In the genomic region with DNA sequence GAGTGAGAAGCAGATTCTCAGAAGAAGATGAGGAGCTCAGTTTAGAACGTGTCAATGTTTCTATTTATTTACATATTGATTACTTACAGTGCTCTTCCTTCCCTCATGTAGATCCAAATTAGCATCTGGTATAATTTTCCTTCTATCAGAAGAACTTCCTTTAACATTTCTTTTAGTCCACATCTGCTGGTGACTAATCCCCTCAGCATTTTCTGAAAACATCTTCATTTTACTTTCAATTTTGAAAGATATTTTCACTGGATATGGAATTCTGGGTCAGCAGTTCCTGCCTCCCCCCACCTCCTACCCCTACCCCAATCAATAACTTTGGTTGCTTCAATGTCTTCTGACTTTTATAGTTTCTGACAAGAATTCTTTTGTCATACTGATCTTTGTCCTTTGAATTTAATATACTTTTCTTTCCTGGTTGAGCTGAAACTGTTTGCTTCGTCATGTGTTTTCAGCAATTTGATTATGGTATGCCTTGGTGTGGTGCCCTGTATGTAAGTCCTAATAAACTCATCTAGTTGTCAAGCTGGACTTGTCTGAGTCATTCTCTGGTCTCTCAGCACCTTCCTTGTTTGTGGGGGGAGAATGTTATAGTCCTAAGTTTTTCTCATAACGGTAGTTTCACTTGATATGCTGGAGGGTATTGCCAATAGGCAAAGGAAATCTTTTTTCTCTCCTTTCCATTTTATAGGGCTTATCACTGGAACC, we compare ENCODE assay signal across 18 cellular contexts. TPM values are rescaled to one million over a fixed set of nuclear protein-coding genes. Genes with fewer than 3 reads are reported as not detected.
DNase-seq lines count a peak whose midpoint lies in the region; ATAC-seq, FAIRE-seq and TF ChIP-seq lines count a peak whose summit lies in the region.
"Had no signal": no experiment of that assay in that cellular context is flagged by ENCODE, and none has a peak within 500 bp of the region (broad histone marks: within the 10 kb centered on the region; RNA-seq: fewer than 3 reads in every experiment).

No MANE protein-coding gene starts in this region.

- H3K23ac ChIP-seq in IMR-90 (ENCODE audit: low read depth, low read length) = no peak overlapping the region

- H3K9me1 ChIP-seq in IMR-90 (ENCODE audit: insufficient read depth, low read length) = no peaks in the 10 kb centered on the region

- in situ Hi-C loops in IMR-90 (cut with MboI; ENCODE audit: low sequenced_read_pairs) = no loop called here

- POLR2A ChIA-PET in IMR-90 (lab: Charles Lee; ENCODE audit: unreplicated experiment) = no interaction called here

- H3K9me3 ChIP-seq in IMR-90 (ENCODE audit: control insufficient read depth, insufficient read depth, low read length) = no peaks in the 10 kb centered on the region
- H3K9me3 ChIP-seq in upper lobe of left lung = no peaks in the 10 kb centered on the region

- no peak overlapping the region for H2AK9ac ChIP-seq in IMR-90 (replicated peaks; ENCODE audit: low read depth, low read length, poor library complexity)

- no peak overlapping the region for H4K8ac ChIP-seq in IMR-90 (ENCODE audit: low read depth in 2 of 2, low read length in 2 of 2)

- intact Hi-C loops in IMR-90 (cut with micrococcal nuclease) (no loop called here), left colon (cut with DNase I, micrococcal nuclease) (no loop called here)

- TF ChIP-seq RAD21 in IMR-90 (IDR thresholded peaks at IDR 0.05; ENCODE audit: low read length) = no peak

- H3K27me3 ChIP-seq in IMR-90 (ENCODE audit: control insufficient read depth, insufficient read depth, low read length) (no peaks in the 10 kb centered on the region), bronchial epithelial cell (ENCODE audit: control insufficient read depth, insufficient read depth, low read length) (no peaks in the 10 kb centered on the region), upper lobe of left lung (no peaks in the 10 kb centered on the region)

- H3K56ac ChIP-seq in IMR-90 (ENCODE audit: extremely low read depth, insufficient read depth, low read length) = no peak overlapping the region

- TF ChIP-seq EP300 in upper lobe of left lung (IDR thresholded peaks at IDR 0.05) = no peak

- H2BK20ac ChIP-seq in IMR-90 (ENCODE audit: low read depth, low read length) = no peak overlapping the region

- H3K14ac ChIP-seq in IMR-90 (replicated peaks; ENCODE audit: low read depth, low read length) = no peak overlapping the region

- dilution Hi-C loops in IMR-90 (cut with HindIII; ENCODE audit: low sequenced_read_pairs, unreplicated experiment) = no loop called here

- no peak for TF ChIP-seq CTCF in AG10803 (conservative IDR thresholded peaks at IDR 0.05; ENCODE audit: low read length)
- TF ChIP-seq CTCF in IMR-90 (conservative IDR thresholded peaks at IDR 0.05; ENCODE audit: low read depth, low read length) = no peak
- no peak for TF ChIP-seq CTCF in bronchial epithelial cell (IDR thresholded peaks at IDR 0.05; ENCODE audit: insufficient read depth, low read length, severe bottlenecking)
- TF ChIP-seq CTCF in upper lobe of left lung (IDR thresholded peaks at IDR 0.05) = no peak

- no peak overlapping the region for H2AFZ ChIP-seq in IMR-90 (replicated peaks; ENCODE audit: low read length, poor library complexity)

- H2AK5ac ChIP-seq in IMR-90 (ENCODE audit: low read depth, low read length) = no peak overlapping the region

- H3K9ac ChIP-seq in IMR-90 (ENCODE audit: low read depth, low read length) = no peak overlapping the region

- no peaks in the 10 kb centered on the region for H3K36me3 ChIP-seq in IMR-90 (ENCODE audit: control insufficient read depth, insufficient read depth, low read length)
- H3K36me3 ChIP-seq in bronchial epithelial cell (ENCODE audit: control insufficient read depth, insufficient read depth, low read length) = no peaks in the 10 kb centered on the region
- H3K36me3 ChIP-seq in upper lobe of left lung = no peaks in the 10 kb centered on the region

- H4K5ac ChIP-seq in IMR-90 (ENCODE audit: low read depth, low read length) = no peak overlapping the region

- no peak overlapping the region for H2BK15ac ChIP-seq in IMR-90 (ENCODE audit: low read depth, low read length)

- no CpG with 5 or more reads among the region's 3 CpGs for WGBS in IMR-90 (ENCODE audit: extremely low coverage in 2 of 2, insufficient read length in 1 of 2), 2 experiments
- WGBS in upper lobe of left lung, 2 donors = 75 to 78% methylated on average over 3 of the region's 3 CpGs

- no peaks in the 10 kb centered on the region for H4K20me1 ChIP-seq in IMR-90 (ENCODE audit: insufficient read depth, low read length)

- no peak for FAIRE-seq in bronchial epithelial cell (lab: Jason Lieb, UNC)
- FAIRE-seq: GM18507 had no signal

- 0 out of 2 replicates have a peak overlapping the region, but pooled peaks have one; percentile 9 for H3K18ac ChIP-seq in IMR-90 (ENCODE audit: low read depth, low read length)

- H3K27ac ChIP-seq in IMR-90 (ENCODE audit: insufficient read depth, low read length) = no peak overlapping the region
- no peak overlapping the region for H3K27ac ChIP-seq in upper lobe of left lung

- H3K4me2 ChIP-seq in IMR-90 (ENCODE audit: low read depth, low read length) = peak overlapping the region; percentile 10; the same call in 1 of the 2 replicates

- H3K79me1 ChIP-seq in IMR-90 (ENCODE audit: low read depth in 1 of 2, low read length in 2 of 2) = no peaks in the 10 kb centered on the region

- no peak for TF ChIP-seq POLR2A in IMR-90 (IDR thresholded peaks at IDR 0.05; ENCODE audit: low read depth, low read length)
- no peak for TF ChIP-seq POLR2A in upper lobe of left lung (IDR thresholded peaks at IDR 0.05)

- DNase-seq in AG10803 (ENCODE audit: low read depth) (peak; percentile 67), IMR-90 (peak; percentile 48), bronchial epithelial cell (ENCODE audit: low read depth) (peak; percentile 33), left colon (peak in 1 of 2 donors; percentile 32), inferior parietal cortex (ENCODE audit: extremely low spot score) (no peak), upper lobe of left lung (no peak)
- DNase-seq: activated CD4-positive, alpha-beta T cell treated with anti-CD3 and anti-CD28 coated beads for 4 hours; activated T-cell treated with anti-CD3 and anti-CD28 coated beads, Interleukin-2, amount 50 U/mL, for 4 hours; amygdala; hypothalamus; NCI-H1930; NCI-H82; stimulated activated CD4-positive, alpha-beta T cell treated with anti-CD3 and anti-CD28 coated beads, Interleukin-2, amount 100 ng/mL, for 48 hours had no signal

- no peak overlapping the region for H2BK5ac ChIP-seq in IMR-90 (ENCODE audit: low read depth, low read length, poor library complexity, severe bottlenecking)

- H3K4me1 ChIP-seq in IMR-90 (ENCODE audit: control insufficient read depth, insufficient read depth, low read length) = no peaks in the 10 kb centered on the region; the same call in 1 of the 2 replicates
- H3K4me1 ChIP-seq in upper lobe of left lung = no peaks in the 10 kb centered on the region

- CTCF ChIA-PET in IMR-90 (lab: Yijun Ruan, JAX) = interaction anchor here (1.0 kb wide), 1 partner anchor 115 kb away, joined by 5 read pairs; no protein-coding TSS in a partner anchor

- H4K91ac ChIP-seq in IMR-90 (ENCODE audit: insufficient read depth, low read depth, low read length) = no peak overlapping the region

- no TSS peak for BruUV-seq in IMR-90 (replicated peaks; lab: Mats Ljungman, UMichigan)

- ATAC-seq in IMR-90 (ENCODE audit: low read depth) = peak; percentile 87
- ATAC-seq in left colon = peak; percentile 100
- ATAC-seq in GM19463 (IDR thresholded peaks at IDR 0.05; ENCODE audit: unreplicated experiment) = no peak
- no peak for ATAC-seq in GM21515 (IDR thresholded peaks at IDR 0.05; ENCODE audit: unreplicated experiment)
- ATAC-seq in upper lobe of left lung (ENCODE audit: low FRiP score in 2 of 2) = no peak
- ATAC-seq: activated T-cell treated with anti-CD3 and anti-CD28 coated beads, Interleukin-2, amount 50 U/mL, for 4 hours; HCT116; stimulated activated memory B cell treated with anti-CD40 and anti-IgM and Interleukin-4, amounts not matched to agents 10 μg/mL and 1 μg/mL and 100 μg/mL, for 72 hours had no signal

- H2BK120ac ChIP-seq in IMR-90 (ENCODE audit: low read depth, low read length) = no peak overlapping the region

- H3K4ac ChIP-seq in IMR-90 (ENCODE audit: low read depth, low read length) = no peak overlapping the region

- H3K4me3 ChIP-seq in AG10803 (ENCODE audit: low read length) (peak overlapping the region; percentile 50), IMR-90 (ENCODE audit: insufficient read depth, low read depth, low read length) (no peak overlapping the region), bronchial epithelial cell (ENCODE audit: low read depth, low read length) (no peak overlapping the region), upper lobe of left lung (no peak overlapping the region)

TF ChIP-seq in IMR-90, 13 proteins besides CTCF, POLR2A, EP300 and RAD21:
- TF ChIP-seq ELK1 (IDR thresholded peaks at IDR 0.05; ENCODE audit: borderline replicate concordance, low read depth, low read length) (no peak), RFX5 (IDR thresholded peaks at IDR 0.05; ENCODE audit: low read depth, low read length) (no peak), NFE2L2 (IDR thresholded peaks at IDR 0.05; ENCODE audit: low read depth, low read length) (peak; percentile 3; the same call in 1 of the 2 replicates), BHLHE40 (IDR thresholded peaks at IDR 0.05; ENCODE audit: low read depth, low read length) (no peak), FOS (IDR thresholded peaks at IDR 0.05; ENCODE audit: low read depth, low read length) (no peak), CEBPB (IDR thresholded peaks at IDR 0.05; ENCODE audit: low read depth, low read length) (no peak)

RNA-seq across cellular contexts. Expression of gene SMPDL3A, which starts 57.0 kb away (rescaled TPM):
- total RNA-seq in IMR-90 (2012; rRNA removed) = 9.7 and 9.9 TPM in 2 replicates
- 14.2 TPM in 2 replicates for polyA plus RNA-seq in IMR-90 (2012; rRNA removed)
- polyA plus RNA-seq in IMR-90 (2012; cell fraction: cytosol; rRNA removed) = 3.5 and 7.3 TPM in 2 replicates
- polyA plus RNA-seq in IMR-90 (2012; cell fraction: nucleus; rRNA removed; ENCODE audit: low replicate concordance) = 3.2 and 12.1 TPM in 2 replicates
- 6.0 and 7.4 TPM in 2 replicates for total RNA-seq in bronchial epithelial cell
- total RNA-seq in left colon = 100 to 1,000 TPM; 129 to 186 TPM
- total RNA-seq in upper lobe of left lung = 10 to 100 TPM; 11.0 to 19.9 (median 15.6) TPM

Comparison
In these comparisons a context has a peak if more than half of its experiments do, and no peak if none do; other contexts are left out.
1. DNase-seq: peak in AG10803 (single experiment), IMR-90 (single experiment) and bronchial epithelial cell (single experiment); none in inferior parietal cortex (single experiment) and upper lobe of left lung (0 of 2).
2. ATAC-seq: peak in IMR-90 (single experiment) and left colon (single experiment); none in GM19463 (single experiment), GM21515 (single experiment) and upper lobe of left lung (0 of 2).
3. RNA of gene SMPDL3A, which starts 57.0 kb away (total RNA-seq): 129 to 186 TPM in left colon; 11.0 to 19.9 TPM in upper lobe of left lung, 9.7 to 9.9 TPM in IMR-90 and 6.0 to 7.4 TPM in bronchial epithelial cell; every median in the first group is over 4 times any median in the second.